18 cellular contexts compared by ENCODE assay signal in genomic region chr15:70199124-70199482, GRCh38.
A peak's percentile ranks its signal among the peaks of the same experiment; 100 is the strongest.
DNase-seq lines count a peak whose midpoint lies in the region; ATAC-seq and FAIRE-seq lines count a peak whose summit lies in the region.
"Had no signal": no experiment of that assay in that cellular context is flagged by ENCODE, and none has a peak within 500 bp of the region (broad histone marks: within the 10 kb centered on the region; RNA-seq: fewer than 3 reads in every experiment).

No MANE protein-coding gene starts in this region.

- H3K4me1 Mint-ChIP-seq in memory B cell: peaks cover 38% of the 10 kb centered on the region

- no peak overlapping the region for H3K4me3 Mint-ChIP-seq in memory B cell
- H3K4me3 Mint-ChIP-seq: T-cell had no signal

- H3K36me3 Mint-ChIP-seq in memory B cell: no peaks in the 10 kb centered on the region
- H3K36me3 Mint-ChIP-seq: CD14-positive monocyte, T-cell had no signal

- DNase-seq in GM19239 (ENCODE audit: insufficient read length, low spot score): no peak
- no peak for DNase-seq in SK-N-MC (ENCODE audit: low read depth, low spot score)
- DNase-seq in memory B cell (ENCODE audit: low spot score in 2 of 2): no peak
- DNase-seq in UCSD-AML1 (lab: John Stamatoyannopoulos, UW; ENCODE audit: unreplicated experiment): no peak
- DNase-seq in GDM1 (lab: John Stamatoyannopoulos, UW): no peak
- DNase-seq in right cardiac atrium: no peak
- no peak for DNase-seq in effector CD8-positive, alpha-beta T cell (lab: John Stamatoyannopoulos, UW)
- DNase-seq: DMS53, EL, GOT3, KBM-7, NCI-H1105 treated with DMSO at 0.1 percent for 48 hours, NCI-H1694, NCI-H510A, T-cell had no signal

- no peaks in the 10 kb centered on the region for H3K36me3 ChIP-seq in BLaER1
- H3K36me3 ChIP-seq in SK-N-MC (ENCODE audit: insufficient read depth, low read length): no peaks in the 10 kb centered on the region

- 91% methylated on average over 4 of the region's 4 CpGs for WGBS in right cardiac atrium

- ATAC-seq in memory B cell (ENCODE audit: low read depth) (no peak), right cardiac atrium (no peak)
- ATAC-seq: Right ventricle myocardium inferior, T-cell had no signal

- H3K4me1 ChIP-seq in BLaER1 (peaks cover 36% of the 10 kb centered on the region), right cardiac atrium (ENCODE audit: control insufficient read depth, insufficient read depth, low read length) (peaks cover 8% of the 10 kb centered on the region)

- H3K27me3 ChIP-seq in BLaER1: peaks cover 39% of the 10 kb centered on the region
- H3K27me3 ChIP-seq in right cardiac atrium (ENCODE audit: control insufficient read depth, insufficient read depth): no peaks in the 10 kb centered on the region

- H3K27ac Mint-ChIP-seq in memory B cell: peak overlapping the region; percentile 70
- H3K27ac Mint-ChIP-seq: T-cell had no signal

- FAIRE-seq in GM19239 (lab: Jason Lieb, UNC): peak; percentile 26

- no peak overlapping the region for H3K4me3 ChIP-seq in BLaER1
- H3K4me3 ChIP-seq in SK-N-MC: peak overlapping the region; percentile 70
- no peak overlapping the region for H3K4me3 ChIP-seq in right cardiac atrium (ENCODE audit: low read length)

- H3K4me2 ChIP-seq in BLaER1: peak overlapping the region; percentile 72

- H3K27ac ChIP-seq in BLaER1: no peak overlapping the region
- peak overlapping the region; percentile 98 for H3K27ac ChIP-seq in SK-N-MC
- H3K27ac ChIP-seq in right cardiac atrium (ENCODE audit: low read length): no peak overlapping the region

- H3K9me3 ChIP-seq in BLaER1 (no peaks in the 10 kb centered on the region), SK-N-MC (ENCODE audit: low read depth, low read length) (no peaks in the 10 kb centered on the region), right cardiac atrium (ENCODE audit: control insufficient read depth, low read length) (no peaks in the 10 kb centered on the region)

- H3K27me3 Mint-ChIP-seq in memory B cell: peaks cover 4% of the 10 kb centered on the region
- H3K27me3 Mint-ChIP-seq: T-cell had no signal

- intact Hi-C loops in right cardiac atrium (cut with DNase I): no loop called here

- H3K9ac ChIP-seq in BLaER1 (no peak overlapping the region), SK-N-MC (ENCODE audit: insufficient read length) (no peak overlapping the region)

- H3K9me3 Mint-ChIP-seq in memory B cell: no peaks in the 10 kb centered on the region
- H3K9me3 Mint-ChIP-seq: CD14-positive monocyte, T-cell had no signal

- H4K20me1 ChIP-seq in BLaER1: peaks cover 57% of the 10 kb centered on the region
